In genomic region chr7:36207451-36208291, GRCh38 we compare ENCODE assay signal across 8 cellular contexts. TPM values are rescaled to one million over a fixed set of nuclear protein-coding genes. Genes with fewer than 3 reads are reported as not detected.
DNase-seq lines count a peak whose midpoint lies in the region; ATAC-seq and TF ChIP-seq lines count a peak whose summit lies in the region.

No MANE protein-coding gene starts in this region.

- 51 to 55% methylated on average over 10 of the region's 10 CpGs for WGBS in esophagus, 2 donors
- WGBS in neuronal stem cell (ENCODE audit: extremely low coverage in 2 of 2, insufficient read length in 2 of 2, insufficient replicate concordance in 1 of 2), 2 donors = no CpG with 5 or more reads among the region's 10 CpGs

- H3K9me3 ChIP-seq in esophagus (ENCODE audit: control insufficient read depth in 2 of 2, insufficient read depth in 1 of 2, low read depth in 1 of 2, low read length in 1 of 2) = no peaks in the 10 kb centered on the region
- H3K9me3 ChIP-seq in neuronal stem cell (replicated peaks in 1 of 2; ENCODE audit: control insufficient read depth in 2 of 2, insufficient read depth in 1 of 2, low read depth in 1 of 2, low read length in 2 of 2) = no peaks in the 10 kb centered on the region

- no peak overlapping the region for H4K91ac ChIP-seq in neuronal stem cell (ENCODE audit: low read depth, low read length, poor library complexity)

- H3K4me3 ChIP-seq in esophagus (ENCODE audit: low read depth in 1 of 2, low read length in 2 of 2) = no peak overlapping the region
- no peak overlapping the region for H3K4me3 ChIP-seq in neuronal stem cell (ENCODE audit: low read length in 2 of 2)

- peak; percentile 72 for ATAC-seq in SK-N-SH treated with all-trans-retinoic acid at 6 μM for 48 hours

- H3K4me1 ChIP-seq in esophagus (ENCODE audit: control insufficient read depth in 2 of 2, insufficient read depth in 2 of 2, low read length in 1 of 2) (peaks cover 7 to 17% of the 10 kb centered on the region in 2 donors), neuronal stem cell (ENCODE audit: control insufficient read depth in 2 of 2, insufficient read depth in 1 of 2, low read depth in 1 of 2, low read length in 2 of 2) (peaks cover 10 to 23% of the 10 kb centered on the region in 2 donors)

- no peak overlapping the region for H2BK15ac ChIP-seq in neuronal stem cell (ENCODE audit: low read length)

- H3K14ac ChIP-seq in neuronal stem cell (ENCODE audit: low read length) = no peak overlapping the region

- H2BK12ac ChIP-seq in neuronal stem cell (ENCODE audit: low read length) = no peak overlapping the region

- H4K8ac ChIP-seq in neuronal stem cell (ENCODE audit: low read depth, low read length) = no peak overlapping the region

- no peak overlapping the region for H3K23ac ChIP-seq in neuronal stem cell (ENCODE audit: low read depth, low read length, poor library complexity)

- H3K79me1 ChIP-seq in neuronal stem cell (ENCODE audit: low read depth, low read length) = no peaks in the 10 kb centered on the region

- no peak overlapping the region for H3K9ac ChIP-seq in neuronal stem cell (ENCODE audit: low read depth, low read length, poor library complexity)

- DNase-seq in ELR (ENCODE audit: low read depth) = peak; percentile 89
- no peak for DNase-seq in neuronal stem cell (ENCODE audit: low spot score)
- DNase-seq in AML-193 (lab: John Stamatoyannopoulos, UW) = no peak
- no peak for DNase-seq in stimulated activated CD4-positive, alpha-beta T cell treated with anti-CD3 and anti-CD28 coated beads, Interleukin-4, amount 100 ng/mL, for 1 hour
- no peak for DNase-seq in iPS-NIHi7 (ENCODE audit: extremely low spot score)
- DNase-seq in DMS 273 (lab: John Stamatoyannopoulos, UW; ENCODE audit: unreplicated experiment) = no peak

- H3K4me2 ChIP-seq in neuronal stem cell (ENCODE audit: insufficient read depth, low read length, poor library complexity, severe bottlenecking) = no peak overlapping the region

- H3K4ac ChIP-seq in neuronal stem cell (ENCODE audit: low read length) = no peak overlapping the region

- H3K27ac ChIP-seq in esophagus (ENCODE audit: low read depth in 2 of 2, low read length in 1 of 2) = peak overlapping the region; percentile 26 to 81
- H3K27ac ChIP-seq in neuronal stem cell (replicated peaks; ENCODE audit: low read length) = no peak overlapping the region

- no peak overlapping the region for H2BK5ac ChIP-seq in neuronal stem cell (ENCODE audit: low read length)

- no peak overlapping the region for H2BK120ac ChIP-seq in neuronal stem cell (ENCODE audit: low read depth, low read length)

- no peak overlapping the region for H2AK5ac ChIP-seq in neuronal stem cell (ENCODE audit: low read depth, low read length)

- no peaks in the 10 kb centered on the region for H3K27me3 ChIP-seq in esophagus (ENCODE audit: control insufficient read depth in 1 of 2, insufficient read depth in 2 of 2, low read length in 2 of 2)
- no peaks in the 10 kb centered on the region for H3K27me3 ChIP-seq in neuronal stem cell (ENCODE audit: control insufficient read depth in 3 of 3, insufficient read depth in 3 of 3, low read depth in 1 of 3, low read length in 3 of 3)

- H3K18ac ChIP-seq in neuronal stem cell (ENCODE audit: low read length) = peak overlapping the region; percentile 22

- H3K36me3 ChIP-seq in esophagus (ENCODE audit: control insufficient read depth in 2 of 2, insufficient read depth in 2 of 2, low read length in 1 of 2) (no peaks in the 10 kb centered on the region), neuronal stem cell (replicated peaks in 1 of 2; ENCODE audit: control insufficient read depth in 2 of 2, insufficient read depth in 2 of 2, low read length in 2 of 2) (no peaks in the 10 kb centered on the region)

- no peak overlapping the region for H2AFZ ChIP-seq in neuronal stem cell (ENCODE audit: low read length)

TF ChIP-seq in SK-N-SH treated with all-trans-retinoic acid at 6 μM for 48 hours, 23 proteins besides CTCF, POLR2A, EP300 and RAD21:
- no peak for TF ChIP-seq ZNF565 (CRISPR knock-in tag; conservative IDR thresholded peaks at IDR 0.05; ENCODE audit: low read depth)
- TF ChIP-seq GLIS3 (CRISPR knock-in tag; IDR thresholded peaks at IDR 0.05) = 0 out of 2 replicates have a peak, but pooled peaks have one; percentile 31
- TF ChIP-seq, protein P1, sequence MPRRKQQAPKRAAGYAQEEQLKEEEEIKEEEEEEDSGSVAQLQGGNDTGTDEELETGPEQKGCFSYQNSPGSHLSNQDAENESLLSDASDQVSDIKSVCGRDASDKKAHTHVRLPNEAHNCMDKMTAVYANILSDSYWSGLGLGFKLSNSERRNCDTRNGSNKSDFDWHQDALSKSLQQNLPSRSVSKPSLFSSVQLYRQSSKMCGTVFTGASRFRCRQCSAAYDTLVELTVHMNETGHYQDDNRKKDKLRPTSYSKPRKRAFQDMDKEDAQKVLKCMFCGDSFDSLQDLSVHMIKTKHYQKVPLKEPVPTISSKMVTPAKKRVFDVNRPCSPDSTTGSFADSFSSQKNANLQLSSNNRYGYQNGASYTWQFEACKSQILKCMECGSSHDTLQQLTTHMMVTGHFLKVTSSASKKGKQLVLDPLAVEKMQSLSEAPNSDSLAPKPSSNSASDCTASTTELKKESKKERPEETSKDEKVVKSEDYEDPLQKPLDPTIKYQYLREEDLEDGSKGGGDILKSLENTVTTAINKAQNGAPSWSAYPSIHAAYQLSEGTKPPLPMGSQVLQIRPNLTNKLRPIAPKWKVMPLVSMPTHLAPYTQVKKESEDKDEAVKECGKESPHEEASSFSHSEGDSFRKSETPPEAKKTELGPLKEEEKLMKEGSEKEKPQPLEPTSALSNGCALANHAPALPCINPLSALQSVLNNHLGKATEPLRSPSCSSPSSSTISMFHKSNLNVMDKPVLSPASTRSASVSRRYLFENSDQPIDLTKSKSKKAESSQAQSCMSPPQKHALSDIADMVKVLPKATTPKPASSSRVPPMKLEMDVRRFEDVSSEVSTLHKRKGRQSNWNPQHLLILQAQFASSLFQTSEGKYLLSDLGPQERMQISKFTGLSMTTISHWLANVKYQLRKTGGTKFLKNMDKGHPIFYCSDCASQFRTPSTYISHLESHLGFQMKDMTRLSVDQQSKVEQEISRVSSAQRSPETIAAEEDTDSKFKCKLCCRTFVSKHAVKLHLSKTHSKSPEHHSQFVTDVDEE (CRISPR knock-in tag; IDR thresholded peaks at IDR 0.05) = 0 out of 2 replicates have a peak, but pooled peaks have one; percentile 19

RNA-seq across cellular contexts. Expression of gene EEPD1, which starts 54.6 kb away (rescaled TPM):
- 10 to 100 TPM in 1 of 2 donors, 1 to 10 TPM in 1; 5.5 to 14.5 TPM for polyA plus RNA-seq in esophagus
- 3.0 TPM for polyA plus RNA-seq in neuronal stem cell (2013, experiment 1 of 2)
- polyA plus RNA-seq in neuronal stem cell (2013, experiment 2 of 2) = 3.2 TPM
